Comparison of ENCODE assay signal across 26 cellular contexts in the genomic region with DNA sequence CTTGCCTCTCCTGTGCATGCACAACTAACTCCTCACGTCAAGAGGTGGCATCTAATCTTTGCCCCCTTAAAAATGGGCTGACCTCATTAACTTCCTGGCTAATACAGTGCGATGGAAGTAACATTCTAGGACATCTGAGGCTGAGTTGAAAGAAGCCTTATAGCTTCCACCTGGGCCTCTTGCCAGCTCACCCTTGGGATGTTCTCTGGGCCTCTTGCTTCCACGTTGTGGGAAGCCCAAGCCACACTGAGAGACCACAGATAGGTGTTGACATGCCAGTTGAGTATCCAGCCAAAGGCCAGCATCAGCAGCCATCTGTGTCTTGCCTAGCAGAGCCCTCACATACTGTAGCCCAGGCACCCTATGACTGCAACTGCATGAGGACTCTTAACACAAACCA.
"Had no signal": no experiment of that assay in that cellular context is flagged by ENCODE, and none has a peak within 500 bp of the region (broad histone marks: within the 10 kb centered on the region; RNA-seq: fewer than 3 reads in every experiment).

No MANE protein-coding gene starts in this region.

- DNase-seq: activated B cell treated with CpG ODN at 0.5 μM for 24 hours; activated CD4-positive, alpha-beta T cell treated with anti-CD3 and anti-CD28 coated beads for 1 hour; activated CD4-positive, alpha-beta T cell treated with anti-CD3 and anti-CD28 coated beads, Interleukin-2, amount 10 ng/mL, durations not matched to agents 24 days and 14 days; activated CD4-positive, alpha-beta T cell treated with anti-CD3 and anti-CD28 coated beads, Interleukin-2, amount 50 U/mL, for 48 hours; activated CD8-positive, alpha-beta memory T cell treated with anti-CD3 and anti-CD28 coated beads, Interleukin-2, amount 50 U/mL, for 48 hours; activated effector memory CD4-positive, alpha-beta T cell treated with anti-CD3 and anti-CD28 coated beads, Interleukin-2, amount 50 U/mL, for 16 hours; activated naive CD4-positive, alpha-beta T cell treated with Interleukin-2 at 50 U/mL for 16 hours; activated naive CD8-positive, alpha-beta T cell treated with anti-CD3 and anti-CD28 coated beads, Interleukin-2, amount 50 U/mL, for 24 hours; activated T-cell treated with anti-CD3 and anti-CD28 coated beads, Interleukin-2, amount 50 U/mL, for 24 hours; amniotic stem cell; body of pancreas; MG63; MV-4-11; NCI-H1105; NCI-H1436; NCI-H1694 treated with DMSO at 0.1 percent for 48 hours; NCI-H2029 treated with DMSO at 0.1 percent for 48 hours; NCI-H345; NCI-H510A; NCI-H526 treated with DMSO at 0.1 percent for 48 hours; SHP77 treated with DMSO at 0.1 percent for 48 hours; T-cell; T-helper 2 cell; T1000 had no signal

- H3K9me3 ChIP-seq: ascending aorta, body of pancreas, MG63 had no signal

- H3K4me1 ChIP-seq: body of pancreas had no signal

- H3K27me3 ChIP-seq: ascending aorta, body of pancreas, MG63 had no signal

- ATAC-seq: activated naive CD4-positive, alpha-beta T cell treated with anti-CD3 and anti-CD28 coated beads, Interleukin-2, amount 50 U/mL, for 72 hours; activated naive CD8-positive, alpha-beta T cell treated with anti-CD3 and anti-CD28 coated beads, Interleukin-2, amount 50 U/mL, for 24 hours; body of pancreas; T-cell had no signal

- H3K27ac ChIP-seq: ascending aorta, body of pancreas had no signal

- H3K4me3 ChIP-seq: ascending aorta, body of pancreas, MG63 had no signal

- H3K36me3 ChIP-seq: ascending aorta, MG63 had no signal
